Comparison of ENCODE assay signal across 15 cellular contexts in genomic region chr1:119924948-119925898, GRCh38. TPM values are rescaled to one million over a fixed set of nuclear protein-coding genes. Genes with fewer than 3 reads are reported as not detected.
"Had no signal": no experiment of that assay in that cellular context is flagged by ENCODE, and none has a peak within 500 bp of the region (broad histone marks: within the 10 kb centered on the region; RNA-seq: fewer than 3 reads in every experiment).

No MANE protein-coding gene starts in this region.

- H3K27me3 Mint-ChIP-seq: naive thymus-derived CD8-positive, alpha-beta T cell had no signal

- H3K9me3 Mint-ChIP-seq: naive thymus-derived CD8-positive, alpha-beta T cell; WTC11 had no signal

- H3K27ac Mint-ChIP-seq: activated CD8-positive, alpha-beta T cell treated with anti-CD3 and anti-CD28 coated beads, Interleukin-2, amount 10 ng/mL, durations not matched to agents 7 days and 5 days; naive thymus-derived CD8-positive, alpha-beta T cell; WTC11 had no signal

- ATAC-seq: activated CD8-positive, alpha-beta T cell treated with anti-CD3 and anti-CD28 coated beads, Interleukin-2, amount 10 ng/mL, durations not matched to agents 7 days and 5 days; mucosa of descending colon; naive thymus-derived CD8-positive, alpha-beta T cell; WTC11 had no signal

- DNase-seq: activated CD4-positive, alpha-beta T cell treated with anti-CD3 and anti-CD28 coated beads for 4 hours; activated CD8-positive, alpha-beta memory T cell treated with anti-CD3 and anti-CD28 coated beads, Interleukin-2, amount 50 U/mL, for 4 hours; activated CD8-positive, alpha-beta T cell treated with anti-CD3 and anti-CD28 coated beads, Interleukin-2, amount 10 ng/mL, durations not matched to agents 7 days and 5 days; activated gamma-delta T cell; activated T-cell treated with anti-CD3 and anti-CD28 coated beads, Interleukin-2, amount 50 U/mL, for 48 hours; dermis blood vessel endothelial cell; mucosa of descending colon; naive thymus-derived CD8-positive, alpha-beta T cell; stomach; T-helper 2 cell; uterus had no signal

- H3K27me3 ChIP-seq: stomach, uterus had no signal

- H3K36me3 ChIP-seq: uterus had no signal

- H3K4me1 ChIP-seq: stomach, uterus had no signal

- H3K9me3 ChIP-seq: mucosa of descending colon, stomach, uterus had no signal

- H3K4me3 Mint-ChIP-seq: activated CD8-positive, alpha-beta T cell treated with anti-CD3 and anti-CD28 coated beads, Interleukin-2, amount 10 ng/mL, durations not matched to agents 7 days and 5 days; naive thymus-derived CD8-positive, alpha-beta T cell; WTC11 had no signal

- H3K4me1 Mint-ChIP-seq: WTC11 had no signal

- H3K27ac ChIP-seq: stomach, uterus had no signal

- H3K4me3 ChIP-seq: mucosa of descending colon, stomach, uterus had no signal

RNA-seq across cellular contexts. Expression of gene ADAM30, which starts 28.9 kb away (rescaled TPM):
- total RNA-seq: activated CD8-positive, alpha-beta T cell treated with anti-CD3 and anti-CD28 coated beads, Interleukin-2, amount 10 ng/mL, durations not matched to agents 7 days and 5 days; chondrocyte; dermis blood vessel endothelial cell; epithelial cell of proximal tubule; mucosa of descending colon; naive thymus-derived CD8-positive, alpha-beta T cell; stomach; uterus; WTC11 had no signal
- polyA plus RNA-seq: naive thymus-derived CD8-positive, alpha-beta T cell; stomach; thymus had no signal
